26 cellular contexts compared by ENCODE assay signal in genomic region chr6:101403566-101403965, GRCh38. TPM values are rescaled to one million over a fixed set of nuclear protein-coding genes. Genes with fewer than 3 reads are reported as not detected.
A peak's percentile ranks its signal among the peaks of the same experiment; 100 is the strongest.
DNase-seq lines count a peak whose midpoint lies in the region; ATAC-seq and TF ChIP-seq lines count a peak whose summit lies in the region.
"Had no signal": no experiment of that assay in that cellular context is flagged by ENCODE, and none has a peak within 500 bp of the region (broad histone marks: within the 10 kb centered on the region; RNA-seq: fewer than 3 reads in every experiment).

No MANE protein-coding gene starts in this region.

- H3K9me3 Mint-ChIP-seq in endodermal cell (no peaks in the 10 kb centered on the region), mesothelial cell of epicardium (no peaks in the 10 kb centered on the region)
- H3K9me3 Mint-ChIP-seq in activated T-helper 2 cell treated with anti-CD3 and anti-CD28 coated beads, Interferon-gamma antibody, Interleukin-2, Interleukin-4, amounts not matched to agents 10 μg/mL and 5 μg/mL and 100 μg/mL, durations not matched to agents 14 hours and 24 hours and 36 hours: no peaks in the 10 kb centered on the region
- H3K9me3 Mint-ChIP-seq: activated CD4-positive, alpha-beta T cell treated with anti-CD3 and anti-CD28 coated beads, Interleukin-2, amount 10 ng/mL, durations not matched to agents 7 days and 5 days had no signal

- H3K9me3 ChIP-seq in right cardiac atrium (ENCODE audit: control insufficient read depth, low read length): no peaks in the 10 kb centered on the region
- no peaks in the 10 kb centered on the region for H3K9me3 ChIP-seq in heart left ventricle
- H3K9me3 ChIP-seq in endodermal cell (ENCODE audit: control insufficient read depth, low read length): no peaks in the 10 kb centered on the region
- H3K9me3 ChIP-seq: ascending aorta, prostate gland had no signal

- H3K27me3 ChIP-seq in right cardiac atrium (ENCODE audit: control insufficient read depth, insufficient read depth): no peaks in the 10 kb centered on the region
- H3K27me3 ChIP-seq in heart left ventricle: peaks cover 0 to 60% (median 20%) of the 10 kb centered on the region in 9 donors
- peaks cover 49% of the 10 kb centered on the region for H3K27me3 ChIP-seq in endodermal cell (ENCODE audit: control insufficient read depth, insufficient read depth, low read length, poor library complexity, severe bottlenecking)
- H3K27me3 ChIP-seq: ascending aorta had no signal

- WGBS in right cardiac atrium: 11% methylated on average over 8 of the region's 8 CpGs
- 7 to 30% (median 21%) methylated on average over 8 of the region's 8 CpGs for WGBS in heart left ventricle, 4 donors
- WGBS in endodermal cell (ENCODE audit: insufficient coverage in 1 of 2, insufficient read length in 1 of 2), 2 experiments: 20 to 36% methylated on average over 4 to 8 of the region's 8 CpGs

- no peak for DNase-seq in right cardiac atrium
- no peak for DNase-seq in heart left ventricle
- peak; percentile 81 for DNase-seq in endodermal cell
- DNase-seq in mesothelial cell of epicardium (ENCODE audit: low spot score in 2 of 2, unreplicated experiment in 2 of 2): peak in 1 of 2 experiments; percentile 41
- no peak for DNase-seq in inferior parietal cortex (ENCODE audit: extremely low spot score)
- no peak for DNase-seq in activated T-cell treated with anti-CD3 and anti-CD28 coated beads for 4 hours
- DNase-seq in activated T-helper 2 cell treated with anti-CD3 and anti-CD28 coated beads, Interferon-gamma antibody, Interleukin-2, Interleukin-4, amounts not matched to agents 10 μg/mL and 5 μg/mL and 100 μg/mL, durations not matched to agents 14 hours and 24 hours and 36 hours (ENCODE audit: low spot score): no peak
- DNase-seq: 8988T; activated CD4-positive, alpha-beta T cell treated with anti-CD3 and anti-CD28 coated beads, Interleukin-2, amount 10 ng/mL, durations not matched to agents 7 days and 5 days; DMS53; foreskin melanocyte; GF-D8; left colon; natural killer cell; NCI-H1048; NCI-H1930; NCI-H446; SIG-M5; stimulated activated naive CD4-positive, alpha-beta T cell treated with Interleukin-2 at 50 U/mL for 16 hours; T-helper 1 cell had no signal

- H3K27ac ChIP-seq in right cardiac atrium (ENCODE audit: low read length) (peak overlapping the region; percentile 9), heart left ventricle (no peak overlapping the region), endodermal cell (ENCODE audit: low read depth, low read length) (no peak overlapping the region)
- H3K27ac ChIP-seq: ascending aorta, prostate gland, skin epidermis had no signal

- H3K4me3 ChIP-seq in right cardiac atrium (ENCODE audit: low read length) (no peak overlapping the region), heart left ventricle (no peak overlapping the region), endodermal cell (ENCODE audit: low read length) (peak overlapping the region; percentile 76)
- H3K4me3 ChIP-seq: ascending aorta, prostate gland, skin epidermis had no signal

- no peak overlapping the region for H3K27ac Mint-ChIP-seq in endodermal cell
- no peak overlapping the region for H3K27ac Mint-ChIP-seq in mesothelial cell of epicardium
- no peak overlapping the region for H3K27ac Mint-ChIP-seq in activated T-helper 2 cell treated with anti-CD3 and anti-CD28 coated beads, Interferon-gamma antibody, Interleukin-2, Interleukin-4, amounts not matched to agents 10 μg/mL and 5 μg/mL and 100 μg/mL, durations not matched to agents 14 hours and 24 hours and 36 hours
- H3K27ac Mint-ChIP-seq: activated CD4-positive, alpha-beta T cell treated with anti-CD3 and anti-CD28 coated beads, Interleukin-2, amount 10 ng/mL, durations not matched to agents 7 days and 5 days; activated naive CD4-positive, alpha-beta T cell treated with anti-CD3 and anti-CD28 coated beads, Interleukin-2, amount 50 U/mL, for 72 hours; natural killer cell had no signal

- H3K4me3 Mint-ChIP-seq in endodermal cell: peak overlapping the region; percentile 59
- peak overlapping the region; percentile 66 for H3K4me3 Mint-ChIP-seq in mesothelial cell of epicardium
- H3K4me3 Mint-ChIP-seq in activated T-helper 2 cell treated with anti-CD3 and anti-CD28 coated beads, Interferon-gamma antibody, Interleukin-2, Interleukin-4, amounts not matched to agents 10 μg/mL and 5 μg/mL and 100 μg/mL, durations not matched to agents 14 hours and 24 hours and 36 hours (ENCODE audit: low read depth): no peak overlapping the region
- H3K4me3 Mint-ChIP-seq: activated CD4-positive, alpha-beta T cell treated with anti-CD3 and anti-CD28 coated beads, Interleukin-2, amount 10 ng/mL, durations not matched to agents 7 days and 5 days; natural killer cell had no signal

- H3K4me1 Mint-ChIP-seq in endodermal cell (peaks cover 47% of the 10 kb centered on the region), mesothelial cell of epicardium (peaks cover 24% of the 10 kb centered on the region)
- H3K4me1 Mint-ChIP-seq in activated T-helper 2 cell treated with anti-CD3 and anti-CD28 coated beads, Interferon-gamma antibody, Interleukin-2, Interleukin-4, amounts not matched to agents 10 μg/mL and 5 μg/mL and 100 μg/mL, durations not matched to agents 14 hours and 24 hours and 36 hours (ENCODE audit: low read depth): peaks cover 4% of the 10 kb centered on the region
- H3K4me1 Mint-ChIP-seq: natural killer cell had no signal

- no peaks in the 10 kb centered on the region for H3K4me1 ChIP-seq in right cardiac atrium (ENCODE audit: control insufficient read depth, insufficient read depth, low read length)
- peaks cover 0 to 5% (median 0%) of the 10 kb centered on the region in 12 donors for H3K4me1 ChIP-seq in heart left ventricle
- H3K4me1 ChIP-seq in endodermal cell (ENCODE audit: control insufficient read depth, insufficient read depth, low read length): peaks cover 8% of the 10 kb centered on the region
- H3K4me1 ChIP-seq: ascending aorta, prostate gland had no signal

- no peaks in the 10 kb centered on the region for H3K36me3 ChIP-seq in heart left ventricle
- no peaks in the 10 kb centered on the region for H3K36me3 ChIP-seq in endodermal cell (ENCODE audit: control insufficient read depth, insufficient read depth, low read length)
- H3K36me3 ChIP-seq: ascending aorta, prostate gland had no signal

- TF ChIP-seq CTCF in heart left ventricle (IDR thresholded peaks at IDR 0.05) (no peak), endodermal cell (conservative IDR thresholded peaks at IDR 0.05) (no peak), mesothelial cell of epicardium (IDR thresholded peaks at IDR 0.05; ENCODE audit: unreplicated experiment) (no peak)

- ATAC-seq in right cardiac atrium (no peak), heart left ventricle (no peak), HG03175 (IDR thresholded peaks at IDR 0.05; ENCODE audit: unreplicated experiment) (no peak)
- ATAC-seq: activated naive CD4-positive, alpha-beta T cell treated with anti-CD3 and anti-CD28 coated beads, Interleukin-2, amount 50 U/mL, for 72 hours; HepG2; left colon; natural killer cell had no signal

- H3K27me3 Mint-ChIP-seq in endodermal cell (ENCODE audit: insufficient read depth) (peaks cover 38% of the 10 kb centered on the region), mesothelial cell of epicardium (ENCODE audit: low read depth) (peaks cover 97% of the 10 kb centered on the region)
- H3K27me3 Mint-ChIP-seq in activated T-helper 2 cell treated with anti-CD3 and anti-CD28 coated beads, Interferon-gamma antibody, Interleukin-2, Interleukin-4, amounts not matched to agents 10 μg/mL and 5 μg/mL and 100 μg/mL, durations not matched to agents 14 hours and 24 hours and 36 hours (ENCODE audit: low read depth): peaks cover 42% of the 10 kb centered on the region

- H3K9ac ChIP-seq in endodermal cell (ENCODE audit: extremely low read depth, low read length, poor library complexity, severe bottlenecking): no peak overlapping the region

- intact Hi-C loops in right cardiac atrium (cut with DNase I): no loop called here
- intact Hi-C loops in heart left ventricle (cut with DNase I): no loop called here
- intact Hi-C loops in activated T-helper 2 cell treated with anti-CD3 and anti-CD28 coated beads, Interferon-gamma antibody, Interleukin-2, Interleukin-4, amounts not matched to agents 10 μg/mL and 5 μg/mL and 100 μg/mL, durations not matched to agents 14 hours and 24 hours and 36 hours (cut with micrococcal nuclease): loop anchor here (5.0 kb wide), 1 partner anchor 946 kb away; no protein-coding TSS in a partner anchor

- H3K36me3 Mint-ChIP-seq in endodermal cell (ENCODE audit: low read depth) (no peaks in the 10 kb centered on the region), mesothelial cell of epicardium (no peaks in the 10 kb centered on the region)
- H3K36me3 Mint-ChIP-seq in activated T-helper 2 cell treated with anti-CD3 and anti-CD28 coated beads, Interferon-gamma antibody, Interleukin-2, Interleukin-4, amounts not matched to agents 10 μg/mL and 5 μg/mL and 100 μg/mL, durations not matched to agents 14 hours and 24 hours and 36 hours (ENCODE audit: low read depth): no peaks in the 10 kb centered on the region
- H3K36me3 Mint-ChIP-seq: natural killer cell had no signal

- no peak for TF ChIP-seq POLR2A in heart left ventricle (IDR thresholded peaks at IDR 0.05)

RNA-seq across cellular contexts. Expression of gene GRIK2, which starts 10.1 kb away (rescaled TPM):
- total RNA-seq in right cardiac atrium (10 to 100 TPM; 10.4 to 26.7 (median 16.2) TPM), heart left ventricle (1 to 10 TPM; 1.2 to 7.0 (median 5.1) TPM), endodermal cell (1 to 10 TPM in 1 of 2 donors, under 1 TPM in 1; 1.00 to 4.5 TPM), mesothelial cell of epicardium (2.9 to 4.1 TPM (median 3.2 TPM) in 3 replicates)
- polyA plus RNA-seq in right cardiac atrium (7.6 TPM), heart left ventricle (1 to 10 TPM in 1 of 2 donors, under 1 TPM in 1; 0.33 to 3.4 TPM)
- polyA plus RNA-seq in endodermal cell (2013, experiment 1 of 2): 2.2 TPM
- polyA plus RNA-seq in endodermal cell (2013, experiment 2 of 2): 2.1 TPM
- not detected in 2 replicates for total RNA-seq in activated T-helper 2 cell treated with anti-CD3 and anti-CD28 coated beads, Interferon-gamma antibody, Interleukin-2, Interleukin-4, amounts not matched to agents 10 μg/mL and 5 μg/mL and 100 μg/mL, durations not matched to agents 14 hours and 24 hours and 36 hours
- total RNA-seq: activated CD4-positive, alpha-beta T cell treated with anti-CD3 and anti-CD28 coated beads, Interleukin-2, amount 10 ng/mL, durations not matched to agents 7 days and 5 days; activated naive CD4-positive, alpha-beta T cell treated with anti-CD3 and anti-CD28 coated beads, Interleukin-2, amount 50 U/mL, for 72 hours; ascending aorta; HepG2; natural killer cell had no signal
- polyA plus RNA-seq: HepG2 had no signal
